Comparison of ENCODE assay signal across 10 cellular contexts in genomic region chr17:1390422-1391367, GRCh38. TPM values are rescaled to one million over a fixed set of nuclear protein-coding genes. Genes with fewer than 3 reads are reported as not detected.
DNase-seq lines count a peak whose midpoint lies in the region; ATAC-seq and TF ChIP-seq lines count a peak whose summit lies in the region.
"Had no signal": no experiment of that assay in that cellular context is flagged by ENCODE, and none has a peak within 500 bp of the region (broad histone marks: within the 10 kb centered on the region; RNA-seq: fewer than 3 reads in every experiment).

No MANE protein-coding gene starts in this region.

- no peak for ATAC-seq in memory B cell (ENCODE audit: low read depth)
- no peak for ATAC-seq in upper lobe of right lung
- ATAC-seq in GM18861 (IDR thresholded peaks at IDR 0.05; ENCODE audit: unreplicated experiment) = no peak
- ATAC-seq in GM21723 (IDR thresholded peaks at IDR 0.05; ENCODE audit: unreplicated experiment) = no peak

- H3K9me3 ChIP-seq in upper lobe of right lung = no peaks in the 10 kb centered on the region

- no peak for DNase-seq in activated naive CD4-positive, alpha-beta T cell treated with anti-CD3 and anti-CD28 coated beads for 36 hours
- no peak for DNase-seq in activated naive CD4-positive, alpha-beta T cell treated with anti-CD3 and anti-CD28 coated beads, Interleukin-2, amount 50 U/mL, for 16 hours
- DNase-seq in amniotic epithelial cell (ENCODE audit: low read depth) (peak; percentile 97), memory B cell (ENCODE audit: low spot score in 2 of 2) (no peak), upper lobe of right lung (no peak), NCI-H524 treated with DMSO at 0.1 percent for 48 hours (lab: John Stamatoyannopoulos, UW) (no peak)
- DNase-seq: C1 segment of cervical spinal cord, NCI-H774 had no signal

- H3K27ac ChIP-seq in upper lobe of right lung = peak overlapping the region; percentile 1

- H3K4me1 ChIP-seq in upper lobe of right lung = peaks cover 74% of the 10 kb centered on the region

- no peaks in the 10 kb centered on the region for H3K36me3 ChIP-seq in upper lobe of right lung

- no peak overlapping the region for H3K4me3 Mint-ChIP-seq in activated naive CD4-positive, alpha-beta T cell treated with anti-CD3 and anti-CD28 coated beads for 36 hours
- no peak overlapping the region for H3K4me3 Mint-ChIP-seq in memory B cell

- H3K4me3 ChIP-seq in upper lobe of right lung = no peak overlapping the region

- no peak for TF ChIP-seq CTCF in upper lobe of right lung (IDR thresholded peaks at IDR 0.05)

- CTCF ChIA-PET in activated naive CD4-positive, alpha-beta T cell treated with anti-CD3 and anti-CD28 coated beads for 36 hours (lab: Charles Lee) = interaction anchor here (0.6 to 2.1 kb wide), 3 partner anchors 23 to 28 kb away, joined by 5 to 23 read pairs (median 9); no protein-coding TSS in a partner anchor

- H3K27me3 ChIP-seq in upper lobe of right lung = no peaks in the 10 kb centered on the region

- peaks cover 79% of the 10 kb centered on the region for H3K4me1 Mint-ChIP-seq in activated naive CD4-positive, alpha-beta T cell treated with anti-CD3 and anti-CD28 coated beads for 36 hours (ENCODE audit: low read depth)
- H3K4me1 Mint-ChIP-seq in memory B cell = peaks cover 29% of the 10 kb centered on the region

- no peaks in the 10 kb centered on the region for H3K9me3 Mint-ChIP-seq in activated naive CD4-positive, alpha-beta T cell treated with anti-CD3 and anti-CD28 coated beads for 36 hours
- no peaks in the 10 kb centered on the region for H3K9me3 Mint-ChIP-seq in memory B cell

- peaks cover 21% of the 10 kb centered on the region for H3K36me3 Mint-ChIP-seq in activated naive CD4-positive, alpha-beta T cell treated with anti-CD3 and anti-CD28 coated beads for 36 hours (ENCODE audit: low read depth)
- H3K36me3 Mint-ChIP-seq in memory B cell = no peaks in the 10 kb centered on the region

- intact Hi-C loops in activated naive CD4-positive, alpha-beta T cell treated with anti-CD3 and anti-CD28 coated beads for 36 hours (cut with micrococcal nuclease) = no loop called here
- intact Hi-C loops in upper lobe of right lung (cut with DNase I) = no loop called here

- no peaks in the 10 kb centered on the region for H3K27me3 Mint-ChIP-seq in activated naive CD4-positive, alpha-beta T cell treated with anti-CD3 and anti-CD28 coated beads for 36 hours (ENCODE audit: low read depth)
- no peaks in the 10 kb centered on the region for H3K27me3 Mint-ChIP-seq in memory B cell

- peak overlapping the region; percentile 61 for H3K27ac Mint-ChIP-seq in activated naive CD4-positive, alpha-beta T cell treated with anti-CD3 and anti-CD28 coated beads for 36 hours
- peak overlapping the region; percentile 67 for H3K27ac Mint-ChIP-seq in memory B cell

RNA-seq across cellular contexts. Expression of gene YWHAE, which starts 9.3 kb away (rescaled TPM):
- total RNA-seq in activated naive CD4-positive, alpha-beta T cell treated with anti-CD3 and anti-CD28 coated beads for 36 hours = 100 to 1,000 TPM; 528 to 576 TPM
- total RNA-seq in upper lobe of right lung = 393 TPM
